8 cellular contexts compared by ENCODE assay signal in genomic region chr20:3749689-3750639, GRCh38. TPM values are rescaled to one million over a fixed set of nuclear protein-coding genes. Genes with fewer than 3 reads are reported as not detected.
DNase-seq lines count a peak whose midpoint lies in the region; ATAC-seq and TF ChIP-seq lines count a peak whose summit lies in the region.

No MANE protein-coding gene starts in this region.

- intact Hi-C loops in heart left ventricle (cut with DNase I) (loop anchor here in 5 of 10 donors (5.0 kb wide), 1 partner anchor 33 kb away; no protein-coding TSS in a partner anchor), gastrocnemius medialis (cut with DNase I; ENCODE audit: low total_unique reads) (no loop called here)

- H3K4me1 ChIP-seq in heart left ventricle = peaks cover 0 to 54% (median 8%) of the 10 kb centered on the region in 12 donors
- H3K4me1 ChIP-seq in gastrocnemius medialis = no peaks in the 10 kb centered on the region

- H3K9me3 ChIP-seq in heart left ventricle = no peaks in the 10 kb centered on the region
- no peaks in the 10 kb centered on the region for H3K9me3 ChIP-seq in gastrocnemius medialis

- DNase-seq in DMS 273 (lab: John Stamatoyannopoulos, UW; ENCODE audit: unreplicated experiment) (peak; percentile 92), LHCN-M2 (ENCODE audit: low read depth) (peak; percentile 59), heart left ventricle (no peak), gastrocnemius medialis (no peak), T-helper 9 cell (no peak), OCI-M2 (lab: John Stamatoyannopoulos, UW; ENCODE audit: unreplicated experiment) (no peak)
- peak; percentile 83 for DNase-seq in activated CD8-positive, alpha-beta memory T cell treated with anti-CD3 and anti-CD28 coated beads, Interleukin-2, amount 50 U/mL, for 48 hours

- peaks cover 0 to 60% (median 38%) of the 10 kb centered on the region in 9 donors for H3K36me3 ChIP-seq in heart left ventricle
- H3K36me3 ChIP-seq in gastrocnemius medialis = no peaks in the 10 kb centered on the region

- TF ChIP-seq POLR2A in heart left ventricle (IDR thresholded peaks at IDR 0.05) = no peak
- no peak for TF ChIP-seq POLR2A in gastrocnemius medialis (IDR thresholded peaks at IDR 0.05)

- in situ Hi-C loops in gastrocnemius medialis (cut with MboI; ENCODE audit: low sequenced_read_pairs in 4 of 4) = loop anchor here in 1 of 4 donors (25.0 kb wide), 1 partner anchor 337 kb away; no protein-coding TSS in a partner anchor

- peak overlapping the region in 5 of 12 donors; percentile 2 to 26 (median 9) for H3K4me3 ChIP-seq in heart left ventricle
- no peak overlapping the region for H3K4me3 ChIP-seq in gastrocnemius medialis

- peaks cover 0 to 12% (median 0%) of the 10 kb centered on the region in 9 donors for H3K27me3 ChIP-seq in heart left ventricle
- H3K27me3 ChIP-seq in gastrocnemius medialis = peaks cover 8 to 29% (median 14%) of the 10 kb centered on the region in 3 donors

- ATAC-seq in heart left ventricle (peak in 1 of 4 donors; percentile 20), gastrocnemius medialis (no peak), GM19351 (IDR thresholded peaks at IDR 0.05; ENCODE audit: unreplicated experiment) (no peak)

- TF ChIP-seq CTCF in heart left ventricle (IDR thresholded peaks at IDR 0.05) (peak; percentile 42 to 72 (median 56)), gastrocnemius medialis (IDR thresholded peaks at IDR 0.05 in 4 of 5, conservative IDR thresholded peaks at IDR 0.05 in 1 of 5) (peak in 4 of 5 experiments; percentile 16 to 48 (median 32))

- WGBS in heart left ventricle, 4 donors = 42 to 67% (median 58%) methylated on average over 31 to 74 of the region's 74 CpGs

- H3K27ac ChIP-seq in heart left ventricle (no peak overlapping the region), gastrocnemius medialis (no peak overlapping the region)

RNA-seq across cellular contexts. Expression of gene HSPA12B, which starts 17.5 kb away (rescaled TPM):
- total RNA-seq in LHCN-M2 (2014; rRNA removed) (not detected in 2 replicates), heart left ventricle (10 to 100 TPM; 10.4 to 35.7 (median 14.3) TPM), gastrocnemius medialis (1 to 10 TPM; 3.7 to 8.5 (median 5.8) TPM)
- 0.09 TPM for polyA plus RNA-seq in LHCN-M2 (2012)
- polyA plus RNA-seq in heart left ventricle = 10 to 100 TPM; 11.8 to 17.3 TPM

RNA-seq across cellular contexts. Expression of gene ADISSP, which starts 17.6 kb away (rescaled TPM):
- 84.3 and 85.6 TPM in 2 replicates for total RNA-seq in LHCN-M2 (2014; rRNA removed)
- 69.6 TPM for polyA plus RNA-seq in LHCN-M2 (2012)
- 10 to 100 TPM in 6 of 9 donors, 1 to 10 TPM in 3; 7.8 to 22.2 (median 13.7) TPM for total RNA-seq in heart left ventricle
- 10 to 100 TPM in 1 of 2 donors, 1 to 10 TPM in 1; 9.8 to 19.3 TPM for polyA plus RNA-seq in heart left ventricle
- 10 to 100 TPM in 2 of 4 donors, 1 to 10 TPM in 2; 5.9 to 16.4 (median 9.6) TPM for total RNA-seq in gastrocnemius medialis

RNA-seq across cellular contexts. Expression of gene SPEF1, which starts 31.3 kb away (rescaled TPM):
- total RNA-seq in LHCN-M2 (2014; rRNA removed) (0.46 and 0.71 TPM in 2 replicates), heart left ventricle (under 1 TPM in 4 of 9 donors, not detected in 5; 0.18 to 0.65 (median 0.30) TPM), gastrocnemius medialis (not detected)
- polyA plus RNA-seq in LHCN-M2 (2012) = 0.19 TPM
- under 1 TPM; 0.11 to 0.17 TPM for polyA plus RNA-seq in heart left ventricle

RNA-seq across cellular contexts. Expression of gene CENPB, which starts 36.6 kb away (rescaled TPM):
- total RNA-seq in LHCN-M2 (2014; rRNA removed) = 163 and 173 TPM in 2 replicates
- polyA plus RNA-seq in LHCN-M2 (2012) = 105 TPM
- 100 to 1,000 TPM in 1 of 9 donors, 10 to 100 TPM in 8; 56.2 to 122 (median 74.0) TPM for total RNA-seq in heart left ventricle
- polyA plus RNA-seq in heart left ventricle = 100 to 1,000 TPM in 1 of 2 donors, 10 to 100 TPM in 1; 77.1 to 105 TPM
- total RNA-seq in gastrocnemius medialis = 100 to 1,000 TPM in 3 of 4 donors, 10 to 100 TPM in 1; 67.5 to 186 (median 143) TPM

RNA-seq across cellular contexts. Expression of gene SIGLEC1, which starts 37.6 kb away (rescaled TPM):
- not detected in 2 replicates for total RNA-seq in LHCN-M2 (2014; rRNA removed)
- not detected for polyA plus RNA-seq in LHCN-M2 (2012)
- total RNA-seq in heart left ventricle = 10 to 100 TPM in 2 of 9 donors, 1 to 10 TPM in 7; 1.5 to 51.9 (median 5.7) TPM
- polyA plus RNA-seq in heart left ventricle = 1 to 10 TPM; 1.9 to 6.1 TPM
- total RNA-seq in gastrocnemius medialis = 1 to 10 TPM in 3 of 4 donors, under 1 TPM in 1; 0.61 to 3.0 (median 2.6) TPM

Comparison
In these comparisons a context has a peak if more than half of its experiments do, and no peak if none do; other contexts are left out.
1. DNase-seq: peak in DMS 273 (single experiment), LHCN-M2 (single experiment) and activated CD8-positive, alpha-beta memory T cell treated with anti-CD3 and anti-CD28 coated beads, Interleukin-2, amount 50 U/mL, for 48 hours (single experiment); none in heart left ventricle (0 of 5), gastrocnemius medialis (0 of 2), T-helper 9 cell (single experiment) and OCI-M2 (single experiment).